In genomic region chrX:28586291-28586690, GRCh38 we compare ENCODE assay signal across 10 cellular contexts. TPM values are rescaled to one million over a fixed set of nuclear protein-coding genes. Genes with fewer than 3 reads are reported as not detected.
DNase-seq lines count a peak whose midpoint lies in the region; ATAC-seq and TF ChIP-seq lines count a peak whose summit lies in the region.
"Had no signal": no experiment of that assay in that cellular context is flagged by ENCODE, and none has a peak within 500 bp of the region (broad histone marks: within the 10 kb centered on the region; RNA-seq: fewer than 3 reads in every experiment).

No MANE protein-coding gene starts in this region.

- peak overlapping the region; percentile 71 for H2AFZ ChIP-seq in fibroblast of lung (ENCODE audit: low read length)

- H3K4me3 ChIP-seq in fibroblast of lung (replicated peaks in 1 of 4; ENCODE audit: control extremely low read depth in 1 of 4, insufficient read depth in 1 of 4, low read depth in 3 of 4, low read length in 4 of 4) (peak overlapping the region; percentile 53 to 75 (median 60)), vagina (peak overlapping the region; percentile 28 to 31)

- H3K27me3 ChIP-seq in fibroblast of lung (ENCODE audit: control insufficient read depth, insufficient read depth, low read length) = no peaks in the 10 kb centered on the region
- H3K27me3 ChIP-seq in vagina = no peaks in the 10 kb centered on the region

- no peaks in the 10 kb centered on the region for H4K20me1 ChIP-seq in fibroblast of lung (ENCODE audit: control insufficient read depth, extremely low read depth, insufficient read depth, low read length)

- peak overlapping the region; percentile 58 for H3K4me2 ChIP-seq in fibroblast of lung (ENCODE audit: extremely low read depth, insufficient read depth, low read length)

- DNase-seq in NCI-H748 (lab: John Stamatoyannopoulos, UW; ENCODE audit: unreplicated experiment) (peak; percentile 37), NCI-H748 treated with DMSO at 0.1 percent for 48 hours (lab: John Stamatoyannopoulos, UW) (no peak), fibroblast of lung (ENCODE audit: low read depth in 2 of 2) (peak; percentile 61), midbrain (lab: John Stamatoyannopoulos, UW) (peak; percentile 22), vagina (ENCODE audit: extremely low spot score in 2 of 2) (no peak), T-helper 2 cell (no peak)
- DNase-seq in activated CD4-positive, alpha-beta T cell treated with anti-CD3 and anti-CD28 coated beads for 1 hour = no peak
- DNase-seq: stimulated activated naive CD8-positive, alpha-beta T cell treated with anti-CD3 and anti-CD28 coated beads, Interleukin-15, amount 100 ng/mL, for 72 hours had no signal

- no peak for ATAC-seq in GM21381 (IDR thresholded peaks at IDR 0.05; ENCODE audit: unreplicated experiment)
- ATAC-seq: stimulated activated naive CD8-positive, alpha-beta T cell treated with anti-CD3 and anti-CD28 coated beads, Interleukin-15, amount 100 ng/mL, for 72 hours had no signal

- H3K4me1 ChIP-seq in fibroblast of lung (ENCODE audit: control insufficient read depth, extremely low read depth, insufficient read depth, low read length) = no peaks in the 10 kb centered on the region
- no peaks in the 10 kb centered on the region for H3K4me1 ChIP-seq in vagina

- TF ChIP-seq CTCF in fibroblast of lung (conservative IDR thresholded peaks at IDR 0.05 in 1 of 2, IDR thresholded peaks at IDR 0.05 in 1 of 2; ENCODE audit: low read depth in 1 of 2, low read length in 2 of 2) (no peak), vagina (IDR thresholded peaks at IDR 0.05) (no peak)

- H3K79me2 ChIP-seq in fibroblast of lung (ENCODE audit: control insufficient read depth, insufficient read depth, low read length) = no peaks in the 10 kb centered on the region

- no peak for TF ChIP-seq POLR2A in vagina (IDR thresholded peaks at IDR 0.05)

- no peak overlapping the region for H3K27ac ChIP-seq in fibroblast of lung (ENCODE audit: insufficient read depth, low read length)
- H3K27ac ChIP-seq in vagina = no peak overlapping the region
- H3K27ac ChIP-seq: epithelial cell of prostate had no signal

- H3K9me3 ChIP-seq in fibroblast of lung (ENCODE audit: control insufficient read depth, insufficient read depth, low read depth, low read length) (no peaks in the 10 kb centered on the region), vagina (no peaks in the 10 kb centered on the region)

- intact Hi-C loops in vagina (cut with DNase I) = loop anchor here (10.0 kb wide), 1 partner anchor 59 kb away; no protein-coding TSS in a partner anchor

- H3K36me3 ChIP-seq in fibroblast of lung (ENCODE audit: control insufficient read depth, insufficient read depth, low read length) (no peaks in the 10 kb centered on the region), vagina (no peaks in the 10 kb centered on the region)

- no peak overlapping the region for H3K9ac ChIP-seq in fibroblast of lung (ENCODE audit: insufficient read depth, low read length)

RNA-seq across cellular contexts. Expression of gene IL1RAPL1, which starts 1.0 kb away (rescaled TPM):
- total RNA-seq in fibroblast of lung = 0.26 and 2.8 TPM in 2 replicates
- 0.25 and 6.1 TPM in 2 replicates for polyA plus RNA-seq in fibroblast of lung
- 0.07 and 2.7 TPM in 2 replicates for polyA plus RNA-seq in fibroblast of lung (2012)
- polyA minus RNA-seq in fibroblast of lung (ENCODE audit: low replicate concordance) = 13.2 TPM in 1 of 2 replicates, not detected in the other
- not detected for total RNA-seq in vagina

Comparison
In these comparisons a context has a peak if more than half of its experiments do, and no peak if none do; other contexts are left out.
1. DNase-seq: peak in NCI-H748 (single experiment), fibroblast of lung (2 of 2) and midbrain (single experiment); none in NCI-H748 treated with DMSO at 0.1 percent for 48 hours (single experiment), vagina (0 of 2), T-helper 2 cell (0 of 5) and activated CD4-positive, alpha-beta T cell treated with anti-CD3 and anti-CD28 coated beads for 1 hour (single experiment).